In genomic region chr6:154509421-154510143, GRCh38 we compare ENCODE assay signal across 8 cellular contexts. TPM values are rescaled to one million over a fixed set of nuclear protein-coding genes. Genes with fewer than 3 reads are reported as not detected.
A peak's percentile ranks its signal among the peaks of the same experiment; 100 is the strongest.
DNase-seq lines count a peak whose midpoint lies in the region; ATAC-seq and TF ChIP-seq lines count a peak whose summit lies in the region.

No MANE protein-coding gene starts in this region.

- DNase-seq in SW480 (ENCODE audit: low spot score) = peak; percentile 56
- DNase-seq in esophagus muscularis mucosa (ENCODE audit: extremely low spot score) = no peak
- DNase-seq in COR-L47 (lab: John Stamatoyannopoulos, UW) = no peak

- no peaks in the 10 kb centered on the region for H3K27me3 ChIP-seq in esophagus muscularis mucosa

- peak overlapping the region; percentile 71 to 94 (median 86) for H3K4me3 ChIP-seq in esophagus muscularis mucosa

- WGBS in esophagus muscularis mucosa = under 1% methylated on average over 36 of the region's 55 CpGs

- TF ChIP-seq EP300 in esophagus muscularis mucosa (IDR thresholded peaks at IDR 0.05) = no peak

- peak overlapping the region; percentile 81 to 99 (median 86) for H3K27ac Mint-ChIP-seq in nephron

- TF ChIP-seq CTCF in 22Rv1 (IDR thresholded peaks at IDR 0.05) (no peak; the same call in 1 of the 2 replicates), esophagus muscularis mucosa (IDR thresholded peaks at IDR 0.05) (no peak), nephron (IDR thresholded peaks at IDR 0.05; ENCODE audit: unreplicated experiment in 3 of 3) (no peak)

- intact Hi-C loops in esophagus muscularis mucosa (cut with DNase I) = loop anchor here (5.0 kb wide), 2 partner anchors 62 to 97 kb away; no protein-coding TSS in a partner anchor

- no peaks in the 10 kb centered on the region for H3K36me3 ChIP-seq in esophagus muscularis mucosa

- H3K27ac ChIP-seq in 22Rv1 (peak overlapping the region; percentile 93), esophagus muscularis mucosa (replicated peaks in 1 of 4) (peak overlapping the region; percentile 94 to 98 (median 96))

- no peaks in the 10 kb centered on the region for H3K9me3 ChIP-seq in esophagus muscularis mucosa

- ATAC-seq in GM18508 (IDR thresholded peaks at IDR 0.05; ENCODE audit: insufficient read depth, unreplicated experiment) = peak; percentile 21
- ATAC-seq in HG03066 (IDR thresholded peaks at IDR 0.05; ENCODE audit: low read depth, unreplicated experiment) = peak; percentile 24
- ATAC-seq in HG03469 (IDR thresholded peaks at IDR 0.05; ENCODE audit: unreplicated experiment) = no peak

- peaks cover 73% of the 10 kb centered on the region for H3K4me1 Mint-ChIP-seq in nephron

- peak overlapping the region; percentile 96 to 98 (median 97) for H3K4me3 Mint-ChIP-seq in nephron

- H3K36me3 Mint-ChIP-seq in nephron (ENCODE audit: low read depth) = peaks cover 25% of the 10 kb centered on the region

- no peak for TF ChIP-seq POLR2A in esophagus muscularis mucosa (IDR thresholded peaks at IDR 0.05; ENCODE audit: low read depth)

- H3K27me3 Mint-ChIP-seq in nephron (ENCODE audit: low read depth) = no peaks in the 10 kb centered on the region

- H3K9me3 Mint-ChIP-seq in nephron = no peaks in the 10 kb centered on the region

- peaks cover 31 to 59% (median 55%) of the 10 kb centered on the region in 4 donors for H3K4me1 ChIP-seq in esophagus muscularis mucosa

RNA-seq across cellular contexts. Expression of gene CNKSR3, which starts 0.9 kb away (rescaled TPM):
- total RNA-seq in esophagus muscularis mucosa = 10 to 100 TPM; 10.4 to 23.9 (median 19.6) TPM
